In genomic region chr17:28950017-28950751, GRCh38 we compare ENCODE assay signal across 8 cellular contexts. TPM values are rescaled to one million over a fixed set of nuclear protein-coding genes. Genes with fewer than 3 reads are reported as not detected.
DNase-seq lines count a peak whose midpoint lies in the region; ATAC-seq and TF ChIP-seq lines count a peak whose summit lies in the region.

No MANE protein-coding gene starts in this region.

- no peaks in the 10 kb centered on the region for H3K27me3 ChIP-seq in adipocyte (replicated peaks; ENCODE audit: control insufficient read depth, insufficient read depth, low read length)

- H3K9ac ChIP-seq in adipocyte (ENCODE audit: low read length): peak overlapping the region; percentile 96

- peaks cover 37% of the 10 kb centered on the region for H3K4me1 ChIP-seq in adipocyte (ENCODE audit: control insufficient read depth, insufficient read depth, low read length)

- peak overlapping the region; percentile 86 for H3K4me3 ChIP-seq in HFF-Myc (replicated peaks; ENCODE audit: low read depth, low read length)
- H3K4me3 ChIP-seq in adipocyte (ENCODE audit: low read length): peak overlapping the region; percentile 88

- no peaks in the 10 kb centered on the region for H3K9me3 ChIP-seq in adipocyte (ENCODE audit: control insufficient read depth, low read length)

- intact Hi-C loops in left ventricle myocardium superior (cut with micrococcal nuclease): no loop called here

- TF ChIP-seq CTCF in HFF-Myc (IDR thresholded peaks at IDR 0.05; ENCODE audit: low read depth, low read length, missing control alignments): no peak

- ATAC-seq in SK-N-SH treated with all-trans-retinoic acid at 6 μM for 48 hours (peak; percentile 0; the same call in 2 of the 3 replicates), left ventricle myocardium superior (no peak), HG03159 (IDR thresholded peaks at IDR 0.05; ENCODE audit: unreplicated experiment) (no peak)

- DNase-seq in AML-193 (lab: John Stamatoyannopoulos, UW) (peak; percentile 16 to 21), HFF-Myc (ENCODE audit: extremely low read depth, low read depth) (no peak), adipocyte (ENCODE audit: low read depth) (peak; percentile 63), left ventricle myocardium superior (peak; percentile 64), putamen (ENCODE audit: low spot score) (peak; percentile 61), GM19238 (ENCODE audit: insufficient read length, low spot score) (no peak)

- no peaks in the 10 kb centered on the region for H3K36me3 ChIP-seq in adipocyte (ENCODE audit: control insufficient read depth, insufficient read depth, low read length, severe bottlenecking)

TF ChIP-seq in SK-N-SH treated with all-trans-retinoic acid at 6 μM for 48 hours, 23 proteins besides CTCF, POLR2A, EP300 and RAD21:
- TF ChIP-seq ISL1 (CRISPR knock-in tag; IDR thresholded peaks at IDR 0.05) (no peak), ZNF565 (CRISPR knock-in tag; conservative IDR thresholded peaks at IDR 0.05; ENCODE audit: low read depth) (no peak), ESRRG (CRISPR knock-in tag; IDR thresholded peaks at IDR 0.05) (no peak), ZNF8 (CRISPR knock-in tag; IDR thresholded peaks at IDR 0.05) (no peak), PATZ1 (CRISPR knock-in tag; IDR thresholded peaks at IDR 0.05; ENCODE audit: borderline replicate concordance) (no peak), TOX (CRISPR knock-in tag; IDR thresholded peaks at IDR 0.05; ENCODE audit: borderline replicate concordance) (no peak), TSHZ2 (CRISPR knock-in tag; IDR thresholded peaks at IDR 0.05) (no peak), ZC3H10 (CRISPR knock-in tag; IDR thresholded peaks at IDR 0.05) (no peak), SNAI2 (CRISPR knock-in tag; IDR thresholded peaks at IDR 0.05) (no peak), POU6F1 (CRISPR knock-in tag; IDR thresholded peaks at IDR 0.05; ENCODE audit: borderline replicate concordance, low read depth) (no peak), ZFP3 (CRISPR knock-in tag; IDR thresholded peaks at IDR 0.05) (no peak), BACH2 (CRISPR knock-in tag; IDR thresholded peaks at IDR 0.05; ENCODE audit: borderline replicate concordance) (no peak), PPARA (CRISPR knock-in tag; IDR thresholded peaks at IDR 0.05; ENCODE audit: borderline replicate concordance) (no peak)

RNA-seq across cellular contexts. Expression of gene PHF12, which starts 1.1 kb away (rescaled TPM):
- 20.4 TPM for total RNA-seq in left ventricle myocardium superior

RNA-seq across cellular contexts. Expression of gene DHRS13, which starts 47.3 kb away (rescaled TPM):
- 3.8 TPM for total RNA-seq in left ventricle myocardium superior

RNA-seq across cellular contexts. Expression of gene FLOT2, which starts 52.7 kb away (rescaled TPM):
- total RNA-seq in left ventricle myocardium superior: 108 TPM

RNA-seq across cellular contexts. Expression of gene SEZ6, which starts 55.6 kb away (rescaled TPM):
- total RNA-seq in left ventricle myocardium superior: not detected

Comparison
In these comparisons a context has a peak if more than half of its experiments do, and no peak if none do; other contexts are left out.
1. DNase-seq: peak in AML-193 (2 of 2), adipocyte (single experiment), left ventricle myocardium superior (single experiment) and putamen (single experiment); none in HFF-Myc (single experiment) and GM19238 (single experiment).